Comparison of ENCODE assay signal across 16 cellular contexts in the genomic region with DNA sequence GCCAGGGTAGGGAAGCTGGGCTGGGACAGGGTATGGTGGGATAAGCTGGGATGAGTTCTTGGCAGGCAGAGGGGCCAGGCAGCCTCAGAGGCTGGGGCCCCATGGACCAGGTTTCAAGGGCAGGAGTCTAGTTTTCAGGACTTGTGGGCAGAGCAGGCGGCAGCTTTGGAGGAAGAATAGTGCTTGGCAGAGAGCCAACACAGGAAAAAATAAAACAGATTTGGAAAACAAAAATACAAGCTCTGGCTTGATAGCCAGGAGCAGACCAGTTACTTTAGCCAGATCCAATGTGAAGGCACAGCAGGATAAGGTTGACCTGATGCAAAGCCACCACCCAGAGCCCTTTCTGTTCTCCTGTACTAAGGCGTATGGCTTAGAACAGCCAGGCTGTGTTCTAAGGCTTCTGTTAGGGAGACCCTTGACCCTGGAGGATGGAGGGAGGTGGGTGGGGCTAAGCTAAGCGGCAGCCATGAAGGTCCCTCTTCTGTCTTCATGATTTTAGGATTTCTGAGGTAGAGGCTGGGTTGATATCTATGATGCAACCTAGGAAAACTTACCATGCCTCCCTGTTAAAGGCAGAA. TPM values are rescaled to one million over a fixed set of nuclear protein-coding genes. Genes with fewer than 3 reads are reported as not detected.
DNase-seq lines count a peak whose midpoint lies in the region; ATAC-seq, FAIRE-seq and TF ChIP-seq lines count a peak whose summit lies in the region.
"Had no signal": no experiment of that assay in that cellular context is flagged by ENCODE, and none has a peak within 500 bp of the region (broad histone marks: within the 10 kb centered on the region; RNA-seq: fewer than 3 reads in every experiment).

No MANE protein-coding gene starts in this region.

- H3K36me3 Mint-ChIP-seq in T-helper 2 cell treated with Interferon-gamma antibody and Interleukin-4, amounts not matched to agents 5 μg/mL and 100 μg/mL, for 36 hours (ENCODE audit: low read depth) = peaks cover 45% of the 10 kb centered on the region
- H3K36me3 Mint-ChIP-seq in activated naive CD8-positive, alpha-beta T cell treated with anti-CD3 and anti-CD28 coated beads, Interleukin-2, amount 10 ng/mL, durations not matched to agents 7 days and 5 days = peaks cover 28% of the 10 kb centered on the region
- H3K36me3 Mint-ChIP-seq in natural killer cell = no peaks in the 10 kb centered on the region
- H3K36me3 Mint-ChIP-seq: type B pancreatic cell had no signal

- POLR2A ChIA-PET in IMR-90 (lab: Charles Lee; ENCODE audit: unreplicated experiment) = no interaction called here
- POLR2A ChIA-PET in activated naive CD8-positive, alpha-beta T cell treated with anti-CD3 and anti-CD28 coated beads, Interleukin-2, amount 10 ng/mL, durations not matched to agents 7 days and 5 days (lab: Charles Lee) = no interaction called here

- 60% methylated on average over 1 of the region's 3 CpGs; no CpG with 5 or more reads in 1 of the 2 experiments for WGBS in IMR-90 (ENCODE audit: extremely low coverage in 2 of 2, insufficient read length in 1 of 2), 2 experiments
- WGBS in tibial nerve, 2 donors = 32 to 36% methylated on average over 3 of the region's 3 CpGs

- no peak for DNase-seq in T-helper 2 cell treated with Interferon-gamma antibody and Interleukin-4, amounts not matched to agents 5 μg/mL and 100 μg/mL, for 36 hours (ENCODE audit: low spot score)
- DNase-seq in T-helper 2 cell (no peak), IMR-90 (no peak), natural killer cell (no peak), NCI-H128 (lab: John Stamatoyannopoulos, UW; ENCODE audit: unreplicated experiment) (no peak), H54 (ENCODE audit: insufficient read length, low spot score) (no peak), tibial nerve (ENCODE audit: low spot score in 2 of 2) (no peak)
- DNase-seq in activated naive CD8-positive, alpha-beta T cell treated with anti-CD3 and anti-CD28 coated beads, Interleukin-2, amount 10 ng/mL, durations not matched to agents 7 days and 5 days = no peak
- DNase-seq: DMS79; effector memory CD4-positive, alpha-beta T cell; Karpas-422; NCI-H2081; psoas muscle; SJCRH30 had no signal

- in situ Hi-C loops in IMR-90 (cut with MboI; ENCODE audit: low sequenced_read_pairs) = no loop called here

- dilution Hi-C loops in IMR-90 (cut with HindIII; ENCODE audit: low sequenced_read_pairs, unreplicated experiment) = no loop called here

- intact Hi-C loops in IMR-90 (cut with micrococcal nuclease) = no loop called here
- intact Hi-C loops in natural killer cell (cut with micrococcal nuclease) = no loop called here

- no peak overlapping the region for H3K18ac ChIP-seq in IMR-90 (ENCODE audit: low read depth, low read length)

- CTCF ChIA-PET in IMR-90 (lab: Yijun Ruan, JAX) = interaction anchor here (0.6 kb wide), 1 partner anchor 181 kb away, joined by 3 read pairs; no protein-coding TSS in a partner anchor

- no peak overlapping the region for H3K23ac ChIP-seq in IMR-90 (ENCODE audit: low read depth, low read length)

- no peak for TF ChIP-seq RAD21 in IMR-90 (IDR thresholded peaks at IDR 0.05; ENCODE audit: low read length)

- H3K27ac ChIP-seq in IMR-90 (ENCODE audit: insufficient read depth, low read length) = no peak overlapping the region
- no peak overlapping the region for H3K27ac ChIP-seq in tibial nerve
- H3K27ac ChIP-seq: psoas muscle, SJCRH30 had no signal

- H3K4me3 Mint-ChIP-seq in T-helper 2 cell treated with Interferon-gamma antibody and Interleukin-4, amounts not matched to agents 5 μg/mL and 100 μg/mL, for 36 hours = no peak overlapping the region
- H3K4me3 Mint-ChIP-seq in activated naive CD8-positive, alpha-beta T cell treated with anti-CD3 and anti-CD28 coated beads, Interleukin-2, amount 10 ng/mL, durations not matched to agents 7 days and 5 days = no peak overlapping the region
- H3K4me3 Mint-ChIP-seq in natural killer cell = no peak overlapping the region
- H3K4me3 Mint-ChIP-seq: type B pancreatic cell had no signal

- H3K9me1 ChIP-seq in IMR-90 (ENCODE audit: insufficient read depth, low read length) = peaks cover 41% of the 10 kb centered on the region

- H2BK20ac ChIP-seq in IMR-90 (ENCODE audit: low read depth, low read length) = no peak overlapping the region

- peaks cover 82% of the 10 kb centered on the region for H3K4me1 Mint-ChIP-seq in T-helper 2 cell treated with Interferon-gamma antibody and Interleukin-4, amounts not matched to agents 5 μg/mL and 100 μg/mL, for 36 hours (ENCODE audit: low read depth)
- peaks cover 78% of the 10 kb centered on the region for H3K4me1 Mint-ChIP-seq in activated naive CD8-positive, alpha-beta T cell treated with anti-CD3 and anti-CD28 coated beads, Interleukin-2, amount 10 ng/mL, durations not matched to agents 7 days and 5 days
- H3K4me1 Mint-ChIP-seq in natural killer cell = peaks cover 93 to 95% of the 10 kb centered on the region in 2 donors

- H2AFZ ChIP-seq in IMR-90 (replicated peaks; ENCODE audit: low read length, poor library complexity) = no peak overlapping the region

- no peak for ATAC-seq in IMR-90 (ENCODE audit: low read depth)
- no peak for ATAC-seq in activated naive CD8-positive, alpha-beta T cell treated with anti-CD3 and anti-CD28 coated beads, Interleukin-2, amount 10 ng/mL, durations not matched to agents 7 days and 5 days (ENCODE audit: low read depth)
- no peak for ATAC-seq in natural killer cell
- ATAC-seq: psoas muscle had no signal

- H3K4me3 ChIP-seq in IMR-90 (ENCODE audit: insufficient read depth, low read depth, low read length) = no peak overlapping the region
- H3K4me3 ChIP-seq in tibial nerve = no peak overlapping the region
- H3K4me3 ChIP-seq: psoas muscle, SJCRH30 had no signal

- H2AK5ac ChIP-seq in IMR-90 (ENCODE audit: low read depth, low read length) = no peak overlapping the region

- TF ChIP-seq CTCF in IMR-90 (conservative IDR thresholded peaks at IDR 0.05; ENCODE audit: low read depth, low read length) (no peak), natural killer cell (IDR thresholded peaks at IDR 0.05) (no peak), tibial nerve (IDR thresholded peaks at IDR 0.05) (no peak)

- no peaks in the 10 kb centered on the region for H3K27me3 Mint-ChIP-seq in T-helper 2 cell treated with Interferon-gamma antibody and Interleukin-4, amounts not matched to agents 5 μg/mL and 100 μg/mL, for 36 hours (ENCODE audit: low read depth)
- no peaks in the 10 kb centered on the region for H3K27me3 Mint-ChIP-seq in activated naive CD8-positive, alpha-beta T cell treated with anti-CD3 and anti-CD28 coated beads, Interleukin-2, amount 10 ng/mL, durations not matched to agents 7 days and 5 days
- no peaks in the 10 kb centered on the region for H3K27me3 Mint-ChIP-seq in natural killer cell (ENCODE audit: low read depth in 2 of 2)

- no peaks in the 10 kb centered on the region for H3K27me3 ChIP-seq in IMR-90 (ENCODE audit: control insufficient read depth, insufficient read depth, low read length)
- no peaks in the 10 kb centered on the region for H3K27me3 ChIP-seq in tibial nerve
- H3K27me3 ChIP-seq: SJCRH30 had no signal

- no peaks in the 10 kb centered on the region for H3K9me3 Mint-ChIP-seq in T-helper 2 cell treated with Interferon-gamma antibody and Interleukin-4, amounts not matched to agents 5 μg/mL and 100 μg/mL, for 36 hours
- H3K9me3 Mint-ChIP-seq in activated naive CD8-positive, alpha-beta T cell treated with anti-CD3 and anti-CD28 coated beads, Interleukin-2, amount 10 ng/mL, durations not matched to agents 7 days and 5 days = no peaks in the 10 kb centered on the region
- no peaks in the 10 kb centered on the region for H3K9me3 Mint-ChIP-seq in natural killer cell
- H3K9me3 Mint-ChIP-seq: type B pancreatic cell had no signal

- H3K9me3 ChIP-seq in IMR-90 (ENCODE audit: control insufficient read depth, insufficient read depth, low read length) (no peaks in the 10 kb centered on the region), tibial nerve (no peaks in the 10 kb centered on the region)
- H3K9me3 ChIP-seq: psoas muscle, SJCRH30 had no signal

- H3K79me1 ChIP-seq in IMR-90 (ENCODE audit: low read depth in 1 of 2, low read length in 2 of 2) = peaks cover 38 to 91% of the 10 kb centered on the region in 2 experiments

- H3K27ac Mint-ChIP-seq in T-helper 2 cell treated with Interferon-gamma antibody and Interleukin-4, amounts not matched to agents 5 μg/mL and 100 μg/mL, for 36 hours = peak overlapping the region; percentile 32
- peak overlapping the region; percentile 25 for H3K27ac Mint-ChIP-seq in activated naive CD8-positive, alpha-beta T cell treated with anti-CD3 and anti-CD28 coated beads, Interleukin-2, amount 10 ng/mL, durations not matched to agents 7 days and 5 days
- peak overlapping the region; percentile 41 to 64 for H3K27ac Mint-ChIP-seq in natural killer cell
- H3K27ac Mint-ChIP-seq: type B pancreatic cell had no signal

- peaks cover 71% of the 10 kb centered on the region for H4K20me1 ChIP-seq in IMR-90 (ENCODE audit: insufficient read depth, low read length)

- no peak for FAIRE-seq in H54 (lab: Jason Lieb, UNC)
- FAIRE-seq: islet of Langerhans had no signal

- no peak overlapping the region for H4K91ac ChIP-seq in IMR-90 (ENCODE audit: insufficient read depth, low read depth, low read length)

- no peak overlapping the region for H2BK5ac ChIP-seq in IMR-90 (ENCODE audit: low read depth, low read length, poor library complexity, severe bottlenecking)

- no peak overlapping the region for H3K14ac ChIP-seq in IMR-90 (replicated peaks; ENCODE audit: low read depth, low read length)

- peaks cover 16% of the 10 kb centered on the region for H3K4me1 ChIP-seq in IMR-90 (ENCODE audit: control insufficient read depth, insufficient read depth, low read length)
- H3K4me1 ChIP-seq in tibial nerve = peaks cover 0 to 75% (median 27%) of the 10 kb centered on the region in 4 donors
- H3K4me1 ChIP-seq: psoas muscle had no signal

- TF ChIP-seq EP300 in tibial nerve (IDR thresholded peaks at IDR 0.05) = no peak

- H3K4ac ChIP-seq in IMR-90 (ENCODE audit: low read depth, low read length) = no peak overlapping the region

- H4K8ac ChIP-seq in IMR-90 (ENCODE audit: low read depth in 2 of 2, low read length in 2 of 2) = no peak overlapping the region

- H2AK9ac ChIP-seq in IMR-90 (replicated peaks; ENCODE audit: low read depth, low read length, poor library complexity) = no peak overlapping the region

- no peak overlapping the region for H2BK15ac ChIP-seq in IMR-90 (ENCODE audit: low read depth, low read length)

- no peak overlapping the region for H3K9ac ChIP-seq in IMR-90 (ENCODE audit: low read depth, low read length)

- H3K4me2 ChIP-seq in IMR-90 (ENCODE audit: low read depth, low read length) = no peak overlapping the region

- BruUV-seq in IMR-90 (replicated peaks; lab: Mats Ljungman, UMichigan) = no TSS peak

- TF ChIP-seq POLR2A in IMR-90 (IDR thresholded peaks at IDR 0.05; ENCODE audit: low read depth, low read length) (no peak), H54 (IDR thresholded peaks at IDR 0.05; ENCODE audit: low read depth, low read length) (no peak), tibial nerve (IDR thresholded peaks at IDR 0.05) (no peak)

- no peak overlapping the region for H3K56ac ChIP-seq in IMR-90 (ENCODE audit: extremely low read depth, insufficient read depth, low read length)

- no peak overlapping the region for H4K5ac ChIP-seq in IMR-90 (ENCODE audit: low read depth, low read length)

- H2BK120ac ChIP-seq in IMR-90 (ENCODE audit: low read depth, low read length) = no peak overlapping the region

- H3K36me3 ChIP-seq in IMR-90 (ENCODE audit: control insufficient read depth, insufficient read depth, low read length) = 0 out of 2 replicates have a peak, but pooled peaks cover 1% of the 10 kb centered on the region
- no peaks in the 10 kb centered on the region for H3K36me3 ChIP-seq in tibial nerve
- H3K36me3 ChIP-seq: SJCRH30 had no signal

RNA-seq across cellular contexts. Expression of gene TRAF5, which starts 5.5 kb away (rescaled TPM):
- 10.0 and 13.1 TPM in 2 replicates for total RNA-seq in IMR-90 (2012; rRNA removed)
- 11.0 and 14.7 TPM in 2 replicates for polyA plus RNA-seq in IMR-90 (2012; rRNA removed)
- polyA plus RNA-seq in IMR-90 (2012; cell fraction: cytosol; rRNA removed) = 2.9 and 4.3 TPM in 2 replicates
- polyA plus RNA-seq in IMR-90 (2012; cell fraction: nucleus; rRNA removed; ENCODE audit: low replicate concordance) = 21.7 and 89.3 TPM in 2 replicates
- 10 to 100 TPM; 82.2 to 84.0 TPM for total RNA-seq in activated naive CD8-positive, alpha-beta T cell treated with anti-CD3 and anti-CD28 coated beads, Interleukin-2, amount 10 ng/mL, durations not matched to agents 7 days and 5 days
- total RNA-seq in natural killer cell = 10 to 100 TPM; 52.3 to 74.4 (median 55.6) TPM
- 10 to 100 TPM; 12.0 to 18.6 (median 15.6) TPM for total RNA-seq in tibial nerve
